ENCODE assay signal across 23 cellular contexts in the genomic region with DNA sequence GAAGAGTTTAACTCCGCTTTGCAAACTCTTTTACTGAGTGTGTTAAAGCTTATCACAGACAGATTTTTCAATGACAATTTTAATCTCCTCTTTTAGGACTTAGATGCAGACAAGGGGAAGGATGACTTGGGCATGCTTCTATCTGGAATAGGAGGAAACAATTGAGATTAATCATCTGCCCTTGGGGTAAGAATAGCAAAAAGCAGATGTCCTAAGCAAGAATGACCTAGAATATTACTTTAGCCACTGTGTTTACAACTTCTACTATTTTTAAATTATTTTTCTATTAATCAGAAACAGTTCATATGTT.
A peak's percentile ranks its signal among the peaks of the same experiment; 100 is the strongest.
DNase-seq lines count a peak whose midpoint lies in the region; TF ChIP-seq lines count a peak whose summit lies in the region.
"Had no signal": no experiment of that assay in that cellular context is flagged by ENCODE, and none has a peak within 500 bp of the region (broad histone marks: within the 10 kb centered on the region; RNA-seq: fewer than 3 reads in every experiment).

No MANE protein-coding gene starts in this region.

- H3K9me3 ChIP-seq in neuron (ENCODE audit: low read length): no peaks in the 10 kb centered on the region
- H3K9me3 ChIP-seq in spleen: no peaks in the 10 kb centered on the region
- H3K9me3 ChIP-seq: BLaER1, lower lobe of right lung, pancreas, sigmoid colon, tibial artery had no signal

- H3K36me3 ChIP-seq in neuron (ENCODE audit: insufficient read depth, low read length) (no peaks in the 10 kb centered on the region), spleen (no peaks in the 10 kb centered on the region)
- H3K36me3 ChIP-seq: BLaER1, lower lobe of right lung, pancreas, sigmoid colon, tibial artery had no signal

- H3K27ac ChIP-seq in spleen: peak overlapping the region in 2 of 8 donors; percentile 6 to 25
- no peak overlapping the region for H3K27ac ChIP-seq in substantia nigra (ENCODE audit: low read depth, low read length, poor library complexity, severe bottlenecking)
- H3K27ac ChIP-seq: BLaER1, lower lobe of right lung, pancreas, sigmoid colon, tibial artery had no signal

- WGBS in spleen, 5 donors: 54 to 85% (median 66%) methylated on average over 1 of the region's 1 CpG

- peak overlapping the region; percentile 61 for H2AFZ ChIP-seq in neuron (ENCODE audit: low read depth, low read length)

- DNase-seq in EH (ENCODE audit: low read depth) (peak; percentile 41), NCI-H146 treated with DMSO at 0.1 percent for 48 hours (lab: John Stamatoyannopoulos, UW; ENCODE audit: unreplicated experiment) (peak; percentile 37), epithelial cell of esophagus (ENCODE audit: low read depth) (peak; percentile 65), spleen (no peak), substantia nigra (lab: John Stamatoyannopoulos, UW) (no peak)
- no peak for DNase-seq in activated CD8-positive, alpha-beta memory T cell treated with anti-CD3 and anti-CD28 coated beads for 24 hours
- DNase-seq: activated CD4-positive, alpha-beta T cell treated with anti-CD3 and anti-CD28 coated beads, Interleukin-2, amount 10 ng/mL, durations not matched to agents 24 days and 14 days; activated gamma-delta T cell; Calu3; erythroblast; H9; head of caudate nucleus; lower lobe of right lung; MM.1S; NCI-H1436 treated with DMSO at 0.1 percent for 48 hours; NCI-H774; pancreas; sigmoid colon; stimulated activated CD4-positive, alpha-beta T cell treated with anti-CD3 and anti-CD28 coated beads, Interleukin-1b, Interleukin-23, amount 100 ng/mL, for 48 hours; stimulated activated naive CD4-positive, alpha-beta T cell treated with Interleukin-2 at 50 U/mL for 16 hours; tibial artery had no signal

- no peak for TF ChIP-seq POLR2A in spleen (IDR thresholded peaks at IDR 0.05)

- H3K4me1 ChIP-seq in neuron (ENCODE audit: insufficient read depth, low read length) (peaks cover 5% of the 10 kb centered on the region), spleen (peaks cover 0 to 8% (median 3%) of the 10 kb centered on the region in 6 donors)
- H3K4me1 ChIP-seq: BLaER1, lower lobe of right lung, sigmoid colon had no signal

- H3K4me3 ChIP-seq in epithelial cell of esophagus (ENCODE audit: low read length) (no peak overlapping the region), neuron (ENCODE audit: low read length) (no peak overlapping the region), spleen (no peak overlapping the region)
- H3K4me3 ChIP-seq: BLaER1, lower lobe of right lung, pancreas, sigmoid colon, tibial artery had no signal

- H3K27me3 ChIP-seq in neuron (ENCODE audit: insufficient read depth, low read length) (no peaks in the 10 kb centered on the region), spleen (replicated peaks in 1 of 7) (no peaks in the 10 kb centered on the region)
- H3K27me3 ChIP-seq: BLaER1, pancreas, sigmoid colon, tibial artery had no signal

- TF ChIP-seq CTCF in epithelial cell of esophagus (IDR thresholded peaks at IDR 0.05; ENCODE audit: insufficient read depth, low read depth, low read length, missing control alignments) (no peak), spleen (IDR thresholded peaks at IDR 0.05 in 8 of 11, conservative IDR thresholded peaks at IDR 0.05 in 3 of 11) (no peak)

- intact Hi-C loops in spleen (cut with DNase I; ENCODE audit: low total_unique reads): no loop called here

Comparison
In these comparisons a context has a peak if more than half of its experiments do, and no peak if none do; other contexts are left out.
1. DNase-seq: peak in EH (single experiment), NCI-H146 treated with DMSO at 0.1 percent for 48 hours (single experiment) and epithelial cell of esophagus (single experiment); none in spleen (single experiment), activated CD8-positive, alpha-beta memory T cell treated with anti-CD3 and anti-CD28 coated beads for 24 hours (single experiment) and substantia nigra (0 of 49).